ENCODE assay signal across 25 cellular contexts in the genomic region with DNA sequence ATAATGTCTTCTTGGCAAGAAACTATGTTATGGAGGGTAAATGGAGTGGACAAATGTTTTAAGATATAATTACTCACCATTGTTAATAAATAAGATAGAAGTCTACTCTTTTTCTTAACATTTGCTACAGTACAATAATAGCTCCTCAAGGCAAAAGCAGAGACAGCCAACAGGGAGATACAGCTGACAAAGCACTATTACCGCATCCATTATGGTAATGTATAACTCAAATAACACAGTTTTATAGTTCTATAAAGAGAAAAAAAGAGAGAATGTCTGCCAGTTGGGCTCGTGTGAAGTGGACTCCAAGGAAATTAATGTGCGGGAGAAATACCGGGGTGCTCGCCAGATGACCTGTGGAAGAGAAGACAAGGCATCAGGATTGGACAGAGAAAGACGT.
"Had no signal": no experiment of that assay in that cellular context is flagged by ENCODE, and none has a peak within 500 bp of the region (broad histone marks: within the 10 kb centered on the region; RNA-seq: fewer than 3 reads in every experiment).

No MANE protein-coding gene starts in this region.

- ATAC-seq: left lobe of liver; mucosa of descending colon; natural killer cell treated with Interleukin-12 subunit alpha and Interleukin-12 subunit beta and Interleukin-15 and Interleukin-18, amount 100 ng/mL, for 72 hours; sciatic nerve; stimulated activated naive CD8-positive, alpha-beta T cell treated with anti-CD3 and anti-CD28 coated beads, Interleukin-15, amount 100 ng/mL, for 72 hours; upper lobe of right lung had no signal

- DNase-seq: colonic mucosa; effector CD8-positive, alpha-beta T cell; foreskin melanocyte; kidney; mucosa of descending colon; naive B cell; stimulated activated CD4-positive, alpha-beta T cell treated with anti-CD3 and anti-CD28 coated beads, Interleukin-12 subunit alpha, Interleukin-12 subunit beta, amount 100 ng/mL, for 4 hours; stimulated activated CD4-positive, alpha-beta T cell treated with anti-CD3 and anti-CD28 coated beads, Interleukin-1b, Interleukin-23, amount 100 ng/mL, for 48 hours; stimulated activated CD4-positive, alpha-beta T cell treated with anti-CD3 and anti-CD28 coated beads, Interleukin-4, amount 100 ng/mL, for 1 hour; stimulated activated CD8-positive, alpha-beta memory T cell treated with anti-CD3 and anti-CD28 coated beads, Interleukin-4, amount 100 ng/mL, for 48 hours; stimulated activated naive CD4-positive, alpha-beta T cell; stimulated activated naive CD8-positive, alpha-beta T cell treated with anti-CD3 and anti-CD28 coated beads, Interleukin-15, amount 100 ng/mL, for 72 hours; transverse colon; upper lobe of right lung; uterus had no signal

- H3K4me3 ChIP-seq: colonic mucosa, esophagus muscularis mucosa, lung, mucosa of descending colon, neural progenitor cell, smooth muscle cell, suprapubic skin, transverse colon, upper lobe of right lung, uterus had no signal

- H3K27me3 ChIP-seq: colonic mucosa, esophagus muscularis mucosa, neural progenitor cell, suprapubic skin, transverse colon, upper lobe of right lung, uterus had no signal

- H3K9me3 ChIP-seq: colonic mucosa, esophagus muscularis mucosa, suprapubic skin, transverse colon, upper lobe of right lung, uterus had no signal

- FAIRE-seq: endothelial cell of umbilical vein, kidney had no signal

- H3K27ac ChIP-seq: colonic mucosa, esophagus muscularis mucosa, neural progenitor cell, parathyroid adenoma, suprapubic skin, transverse colon, upper lobe of right lung, uterus had no signal

- H2AFZ ChIP-seq: neural progenitor cell, parathyroid adenoma had no signal

- H3K4me1 ChIP-seq: colonic mucosa, neural progenitor cell, parathyroid adenoma, suprapubic skin, transverse colon, upper lobe of right lung, uterus had no signal

- H3K36me3 ChIP-seq: colonic mucosa, esophagus muscularis mucosa, neural progenitor cell, suprapubic skin, transverse colon, upper lobe of right lung, uterus had no signal

- H3K4me2 ChIP-seq: neural progenitor cell, smooth muscle cell had no signal

- H3K9ac ChIP-seq: neural progenitor cell, parathyroid adenoma had no signal

- H3K79me2 ChIP-seq: parathyroid adenoma had no signal
